In the genomic region with DNA sequence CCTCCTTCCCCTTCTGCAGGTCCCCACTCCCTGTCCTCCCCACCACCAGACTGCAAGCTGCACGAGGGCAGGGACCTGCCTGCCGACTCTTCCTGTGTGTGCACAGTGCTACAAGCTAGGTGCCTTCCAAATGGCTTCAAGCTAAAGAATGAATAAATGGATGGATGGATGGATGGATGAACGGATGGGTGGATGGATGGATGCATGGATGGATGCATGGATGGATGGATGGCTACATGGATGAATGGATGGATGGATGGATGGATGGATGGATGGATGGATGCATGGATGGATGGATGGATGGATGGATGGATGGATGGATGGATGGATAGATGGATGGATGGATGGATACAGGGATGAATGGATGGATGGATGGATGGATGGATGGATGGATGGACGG, we compare ENCODE assay signal across 10 cellular contexts. TPM values are rescaled to one million over a fixed set of nuclear protein-coding genes. Genes with fewer than 3 reads are reported as not detected.
DNase-seq lines count a peak whose midpoint lies in the region; ATAC-seq and TF ChIP-seq lines count a peak whose summit lies in the region.
"Not testable (repeated sequence)": the region's sequence is repeated elsewhere in the genome, so short reads cannot be mapped to it uniquely, and the experiment has no call there.
"Had no signal": no experiment of that assay in that cellular context is flagged by ENCODE, and none has a peak within 500 bp of the region (broad histone marks: within the 10 kb centered on the region; RNA-seq: fewer than 3 reads in every experiment).

No MANE protein-coding gene starts in this region.

- not testable (repeated sequence) for TF ChIP-seq CTCF in nephron progenitor cell (IDR thresholded peaks at IDR 0.05)

- H3K27ac ChIP-seq in CD4-positive, CD25-positive, alpha-beta regulatory T cell (ENCODE audit: insufficient read depth, low read length, poor library complexity, severe bottlenecking) = peak overlapping the region; percentile 99
- H3K27ac ChIP-seq in effector memory CD4-positive, alpha-beta T cell (ENCODE audit: insufficient read depth, low read length, poor library complexity, severe bottlenecking) = peak overlapping the region; percentile 97

- peaks cover 48% of the 10 kb centered on the region for H3K36me3 Mint-ChIP-seq in CD4-positive, CD25-positive, alpha-beta regulatory T cell
- peaks cover 54% of the 10 kb centered on the region for H3K36me3 Mint-ChIP-seq in T-helper 1 cell treated with Interleukin-12 subunit alpha and Interleukin-12 subunit beta and Interleukin-4 antibody, amounts not matched to agents 30 μg/mL and 1 μg/mL, for 36 hours (ENCODE audit: low read depth)
- H3K36me3 Mint-ChIP-seq in activated CD4-positive, alpha-beta memory T cell treated with anti-CD3 and anti-CD28 coated beads, Interleukin-2, amount 10 ng/mL, durations not matched to agents 7 days and 5 days (ENCODE audit: low read depth) = peaks cover 81% of the 10 kb centered on the region
- H3K36me3 Mint-ChIP-seq in activated T-helper 1 cell treated with anti-CD3 and anti-CD28 coated beads, Interleukin-12 subunit alpha, Interleukin-12 subunit beta, Interleukin-2, Interleukin-4 antibody, amounts not matched to agents 30 ng/mL and 10 ng/mL and 1 ng/mL, durations not matched to agents 14 hours and 24 hours and 36 hours (ENCODE audit: low read depth) = peaks cover 40% of the 10 kb centered on the region
- H3K36me3 Mint-ChIP-seq in activated naive CD4-positive, alpha-beta T cell treated with anti-CD3 and anti-CD28 coated beads, Interleukin-2, amount 50 U/mL, for 72 hours = peaks cover 27 to 70% of the 10 kb centered on the region in 2 donors
- H3K36me3 Mint-ChIP-seq in nephron progenitor cell (ENCODE audit: low read depth) = not testable (repeated sequence)

- H3K27me3 Mint-ChIP-seq in CD4-positive, CD25-positive, alpha-beta regulatory T cell = peaks cover 12% of the 10 kb centered on the region
- not testable (repeated sequence) for H3K27me3 Mint-ChIP-seq in T-helper 1 cell treated with Interleukin-12 subunit alpha and Interleukin-12 subunit beta and Interleukin-4 antibody, amounts not matched to agents 30 μg/mL and 1 μg/mL, for 36 hours (ENCODE audit: low read depth); activated CD4-positive, alpha-beta memory T cell treated with anti-CD3 and anti-CD28 coated beads, Interleukin-2, amount 10 ng/mL, durations not matched to agents 7 days and 5 days; activated T-helper 1 cell treated with anti-CD3 and anti-CD28 coated beads, Interleukin-12 subunit alpha, Interleukin-12 subunit beta, Interleukin-2, Interleukin-4 antibody, amounts not matched to agents 30 ng/mL and 10 ng/mL and 1 ng/mL, durations not matched to agents 14 hours and 24 hours and 36 hours (ENCODE audit: insufficient read depth); stimulated activated naive CD8-positive, alpha-beta T cell treated with anti-CD3 and anti-CD28 coated beads, Interleukin-15, amount 100 ng/mL, for 72 hours
- peaks cover 20% of the 10 kb centered on the region for H3K27me3 Mint-ChIP-seq in nephron progenitor cell (ENCODE audit: low read depth, poor library complexity)

- not testable (repeated sequence) for H3K27me3 ChIP-seq in CD4-positive, CD25-positive, alpha-beta regulatory T cell (ENCODE audit: control insufficient read depth, insufficient read depth, low read length); effector memory CD4-positive, alpha-beta T cell (replicated peaks; ENCODE audit: control insufficient read depth, insufficient read depth, low read length, poor library complexity, severe bottlenecking)

- H3K4me3 ChIP-seq in CD4-positive, CD25-positive, alpha-beta regulatory T cell (ENCODE audit: low read depth, low read length) = peak overlapping the region; percentile 63
- not testable (repeated sequence) for H3K4me3 ChIP-seq in effector memory CD4-positive, alpha-beta T cell (ENCODE audit: insufficient read depth, low read depth, low read length, poor library complexity, severe bottlenecking)

- H3K4me1 Mint-ChIP-seq in CD4-positive, CD25-positive, alpha-beta regulatory T cell = peaks cover 42 to 97% (median 82%) of the 10 kb centered on the region in 4 donors
- peaks cover 87% of the 10 kb centered on the region for H3K4me1 Mint-ChIP-seq in T-helper 1 cell treated with Interleukin-12 subunit alpha and Interleukin-12 subunit beta and Interleukin-4 antibody, amounts not matched to agents 30 μg/mL and 1 μg/mL, for 36 hours (ENCODE audit: low read depth)
- peaks cover 96% of the 10 kb centered on the region for H3K4me1 Mint-ChIP-seq in activated CD4-positive, alpha-beta memory T cell treated with anti-CD3 and anti-CD28 coated beads, Interleukin-2, amount 10 ng/mL, durations not matched to agents 7 days and 5 days
- H3K4me1 Mint-ChIP-seq in activated T-helper 1 cell treated with anti-CD3 and anti-CD28 coated beads, Interleukin-12 subunit alpha, Interleukin-12 subunit beta, Interleukin-2, Interleukin-4 antibody, amounts not matched to agents 30 ng/mL and 10 ng/mL and 1 ng/mL, durations not matched to agents 14 hours and 24 hours and 36 hours (ENCODE audit: low read depth) = peaks cover 90% of the 10 kb centered on the region
- H3K4me1 Mint-ChIP-seq in nephron progenitor cell = peaks cover 62% of the 10 kb centered on the region
- peaks cover 98% of the 10 kb centered on the region for H3K4me1 Mint-ChIP-seq in stimulated activated naive CD8-positive, alpha-beta T cell treated with anti-CD3 and anti-CD28 coated beads, Interleukin-15, amount 100 ng/mL, for 72 hours

- H3K4me1 ChIP-seq in CD4-positive, CD25-positive, alpha-beta regulatory T cell (ENCODE audit: control insufficient read depth, insufficient read depth, low read length, poor library complexity, severe bottlenecking) = peaks cover 100% of the 10 kb centered on the region
- peaks cover 95% of the 10 kb centered on the region for H3K4me1 ChIP-seq in effector memory CD4-positive, alpha-beta T cell (ENCODE audit: control insufficient read depth, insufficient read depth, low read length, poor library complexity, severe bottlenecking)

- not testable (repeated sequence) for H3K9me3 Mint-ChIP-seq in CD4-positive, CD25-positive, alpha-beta regulatory T cell; T-helper 1 cell treated with Interleukin-12 subunit alpha and Interleukin-12 subunit beta and Interleukin-4 antibody, amounts not matched to agents 30 μg/mL and 1 μg/mL, for 36 hours; activated CD4-positive, alpha-beta memory T cell treated with anti-CD3 and anti-CD28 coated beads, Interleukin-2, amount 10 ng/mL, durations not matched to agents 7 days and 5 days; activated T-helper 1 cell treated with anti-CD3 and anti-CD28 coated beads, Interleukin-12 subunit alpha, Interleukin-12 subunit beta, Interleukin-2, Interleukin-4 antibody, amounts not matched to agents 30 ng/mL and 10 ng/mL and 1 ng/mL, durations not matched to agents 14 hours and 24 hours and 36 hours; activated naive CD4-positive, alpha-beta T cell treated with anti-CD3 and anti-CD28 coated beads, Interleukin-2, amount 50 U/mL, for 72 hours; nephron progenitor cell; stimulated activated naive CD8-positive, alpha-beta T cell treated with anti-CD3 and anti-CD28 coated beads, Interleukin-15, amount 100 ng/mL, for 72 hours

- not testable (repeated sequence) for ATAC-seq in CD4-positive, CD25-positive, alpha-beta regulatory T cell (ENCODE audit: low read depth in 2 of 2); activated naive CD4-positive, alpha-beta T cell treated with anti-CD3 and anti-CD28 coated beads, Interleukin-2, amount 50 U/mL, for 72 hours; stimulated activated naive CD8-positive, alpha-beta T cell treated with anti-CD3 and anti-CD28 coated beads, Interleukin-15, amount 100 ng/mL, for 72 hours

- peak overlapping the region; percentile 80 to 94 (median 87) for H3K4me3 Mint-ChIP-seq in CD4-positive, CD25-positive, alpha-beta regulatory T cell
- peak overlapping the region; percentile 74 for H3K4me3 Mint-ChIP-seq in T-helper 1 cell treated with Interleukin-12 subunit alpha and Interleukin-12 subunit beta and Interleukin-4 antibody, amounts not matched to agents 30 μg/mL and 1 μg/mL, for 36 hours
- H3K4me3 Mint-ChIP-seq in activated CD4-positive, alpha-beta memory T cell treated with anti-CD3 and anti-CD28 coated beads, Interleukin-2, amount 10 ng/mL, durations not matched to agents 7 days and 5 days = not testable (repeated sequence)
- peak overlapping the region; percentile 78 for H3K4me3 Mint-ChIP-seq in activated T-helper 1 cell treated with anti-CD3 and anti-CD28 coated beads, Interleukin-12 subunit alpha, Interleukin-12 subunit beta, Interleukin-2, Interleukin-4 antibody, amounts not matched to agents 30 ng/mL and 10 ng/mL and 1 ng/mL, durations not matched to agents 14 hours and 24 hours and 36 hours
- H3K4me3 Mint-ChIP-seq in nephron progenitor cell = peak overlapping the region; percentile 13
- peak overlapping the region; percentile 88 to 89 for H3K4me3 Mint-ChIP-seq in stimulated activated naive CD8-positive, alpha-beta T cell treated with anti-CD3 and anti-CD28 coated beads, Interleukin-15, amount 100 ng/mL, for 72 hours

- peaks cover 47% of the 10 kb centered on the region for H3K36me3 ChIP-seq in CD4-positive, CD25-positive, alpha-beta regulatory T cell (ENCODE audit: control insufficient read depth, insufficient read depth, low read length)
- peaks cover 39% of the 10 kb centered on the region for H3K36me3 ChIP-seq in effector memory CD4-positive, alpha-beta T cell (ENCODE audit: control insufficient read depth, insufficient read depth, low read length)

- CTCF ChIA-PET in activated CD4-positive, alpha-beta memory T cell treated with anti-CD3 and anti-CD28 coated beads, Interleukin-2, amount 10 ng/mL, durations not matched to agents 7 days and 5 days (lab: Charles Lee) = interaction anchor here (0.7 to 16.6 kb wide), 8 partner anchors 7 to 1251 kb away, joined by 3 to 214 read pairs (median 14); no protein-coding TSS in a partner anchor

- peak overlapping the region; percentile 98 to 99 (median 99) for H3K27ac Mint-ChIP-seq in CD4-positive, CD25-positive, alpha-beta regulatory T cell
- H3K27ac Mint-ChIP-seq in T-helper 1 cell treated with Interleukin-12 subunit alpha and Interleukin-12 subunit beta and Interleukin-4 antibody, amounts not matched to agents 30 μg/mL and 1 μg/mL, for 36 hours = peak overlapping the region; percentile 95
- H3K27ac Mint-ChIP-seq in activated CD4-positive, alpha-beta memory T cell treated with anti-CD3 and anti-CD28 coated beads, Interleukin-2, amount 10 ng/mL, durations not matched to agents 7 days and 5 days = peak overlapping the region; percentile 99
- peak overlapping the region; percentile 98 for H3K27ac Mint-ChIP-seq in activated T-helper 1 cell treated with anti-CD3 and anti-CD28 coated beads, Interleukin-12 subunit alpha, Interleukin-12 subunit beta, Interleukin-2, Interleukin-4 antibody, amounts not matched to agents 30 ng/mL and 10 ng/mL and 1 ng/mL, durations not matched to agents 14 hours and 24 hours and 36 hours
- H3K27ac Mint-ChIP-seq in activated naive CD4-positive, alpha-beta T cell treated with anti-CD3 and anti-CD28 coated beads, Interleukin-2, amount 50 U/mL, for 72 hours = peak overlapping the region; percentile 91 to 98
- not testable (repeated sequence) for H3K27ac Mint-ChIP-seq in nephron progenitor cell
- peak overlapping the region; percentile 23 to 84 for H3K27ac Mint-ChIP-seq in stimulated activated naive CD8-positive, alpha-beta T cell treated with anti-CD3 and anti-CD28 coated beads, Interleukin-15, amount 100 ng/mL, for 72 hours

- DNase-seq in CD4-positive, CD25-positive, alpha-beta regulatory T cell; activated CD4-positive, alpha-beta memory T cell treated with anti-CD3 and anti-CD28 coated beads, Interleukin-2, amount 10 ng/mL, durations not matched to agents 7 days and 5 days; activated T-helper 1 cell treated with anti-CD3 and anti-CD28 coated beads, Interleukin-12 subunit alpha, Interleukin-12 subunit beta, Interleukin-2, Interleukin-4 antibody, amounts not matched to agents 30 ng/mL and 10 ng/mL and 1 ng/mL, durations not matched to agents 14 hours and 24 hours and 36 hours (ENCODE audit: low spot score); activated naive CD4-positive, alpha-beta T cell treated with anti-CD3 and anti-CD28 coated beads, Interleukin-2, amount 50 U/mL, for 72 hours (ENCODE audit: low spot score in 2 of 2); effector memory CD4-positive, alpha-beta T cell; nephron progenitor cell; stimulated activated naive CD8-positive, alpha-beta T cell treated with anti-CD3 and anti-CD28 coated beads, Interleukin-15, amount 100 ng/mL, for 72 hours: not testable (repeated sequence)

- intact Hi-C loops in activated T-helper 1 cell treated with anti-CD3 and anti-CD28 coated beads, Interleukin-12 subunit alpha, Interleukin-12 subunit beta, Interleukin-2, Interleukin-4 antibody, amounts not matched to agents 30 ng/mL and 10 ng/mL and 1 ng/mL, durations not matched to agents 14 hours and 24 hours and 36 hours (cut with micrococcal nuclease) = not testable (repeated sequence)

- POLR2A ChIA-PET in activated CD4-positive, alpha-beta memory T cell treated with anti-CD3 and anti-CD28 coated beads, Interleukin-2, amount 10 ng/mL, durations not matched to agents 7 days and 5 days (lab: Charles Lee) = interaction anchor here (0.9 to 41.9 kb wide), 5 partner anchors 2 to 38 kb away, joined by 3 to 1689 read pairs (median 573); a partner anchor contains a TSS

- H3K9me3 ChIP-seq in CD4-positive, CD25-positive, alpha-beta regulatory T cell (ENCODE audit: control insufficient read depth in 2 of 2, low read length in 2 of 2); effector memory CD4-positive, alpha-beta T cell (ENCODE audit: control insufficient read depth, low read length): not testable (repeated sequence)

RNA-seq across cellular contexts. Expression of a gene that starts 43.2 kb away (rescaled TPM):
- total RNA-seq in CD4-positive, CD25-positive, alpha-beta regulatory T cell = 210 TPM
- 1 to 10 TPM; 5.3 to 5.7 (median 5.4) TPM for polyA plus RNA-seq in CD4-positive, CD25-positive, alpha-beta regulatory T cell
- 10 to 100 TPM; 81.7 to 82.0 TPM for total RNA-seq in activated CD4-positive, alpha-beta memory T cell treated with anti-CD3 and anti-CD28 coated beads, Interleukin-2, amount 10 ng/mL, durations not matched to agents 7 days and 5 days
- 43.5 and 45.4 TPM in 2 replicates for total RNA-seq in activated T-helper 1 cell treated with anti-CD3 and anti-CD28 coated beads, Interleukin-12 subunit alpha, Interleukin-12 subunit beta, Interleukin-2, Interleukin-4 antibody, amounts not matched to agents 30 ng/mL and 10 ng/mL and 1 ng/mL, durations not matched to agents 14 hours and 24 hours and 36 hours
- total RNA-seq in activated naive CD4-positive, alpha-beta T cell treated with anti-CD3 and anti-CD28 coated beads, Interleukin-2, amount 50 U/mL, for 72 hours = 10 to 100 TPM; 57.8 to 65.7 TPM
- total RNA-seq: GM23248, PC-9 had no signal
- polyA plus RNA-seq: GM23248 had no signal
